In genomic region chr17:32142857-32143524, GRCh38 we compare ENCODE assay signal across 8 cellular contexts. TPM values are rescaled to one million over a fixed set of nuclear protein-coding genes. Genes with fewer than 3 reads are reported as not detected.
DNase-seq lines count a peak whose midpoint lies in the region; ATAC-seq, FAIRE-seq and TF ChIP-seq lines count a peak whose summit lies in the region.

No MANE protein-coding gene starts in this region.

- H3K4me1 ChIP-seq in HUES64 (ENCODE audit: insufficient read depth, low read length) (peaks cover 12% of the 10 kb centered on the region), kidney (ENCODE audit: control insufficient read depth in 1 of 2, insufficient read depth in 1 of 2, low read depth in 1 of 2, low read length in 2 of 2) (peaks cover 0 to 3% of the 10 kb centered on the region in 2 donors)

- H3K9me3 ChIP-seq in HUES64 (ENCODE audit: insufficient read depth, low read depth, low read length): no peaks in the 10 kb centered on the region
- no peaks in the 10 kb centered on the region for H3K9me3 ChIP-seq in SK-N-MC (ENCODE audit: low read depth, low read length)
- no peaks in the 10 kb centered on the region for H3K9me3 ChIP-seq in kidney (ENCODE audit: control insufficient read depth in 1 of 2, low read length in 2 of 2)

- peak overlapping the region; percentile 67 for H3K9ac ChIP-seq in HUES64 (ENCODE audit: low read depth, low read length)
- peak overlapping the region; percentile 92 for H3K9ac ChIP-seq in SK-N-MC (ENCODE audit: insufficient read length)
- peak overlapping the region; percentile 80 to 92 for H3K9ac ChIP-seq in kidney (ENCODE audit: low read length in 2 of 2)

- DNase-seq in GM03348 (ENCODE audit: low spot score) (peak; percentile 71), SK-N-MC (ENCODE audit: low read depth, low spot score) (no peak), kidney (peak; percentile 74), hippocampal formation (lab: John Stamatoyannopoulos, UW) (no peak)
- DNase-seq in central memory CD8-positive, alpha-beta T cell (ENCODE audit: low spot score in 2 of 2): no peak
- DNase-seq in stimulated activated CD4-positive, alpha-beta T cell treated with anti-CD3 and anti-CD28 coated beads, Interleukin-15, amount 100 ng/mL, for 24 hours: peak; percentile 47

- H3K36me3 Mint-ChIP-seq in central memory CD8-positive, alpha-beta T cell (ENCODE audit: insufficient read depth): peaks cover 11% of the 10 kb centered on the region

- H3K27me3 Mint-ChIP-seq in central memory CD8-positive, alpha-beta T cell: no peaks in the 10 kb centered on the region

- peaks cover 27% of the 10 kb centered on the region for H3K4me1 Mint-ChIP-seq in central memory CD8-positive, alpha-beta T cell

- FAIRE-seq in kidney (lab: Jason Lieb, UNC): no peak

- H3K27ac Mint-ChIP-seq in central memory CD8-positive, alpha-beta T cell (ENCODE audit: low read depth): peak overlapping the region; percentile 96

- no peak for TF ChIP-seq CTCF in kidney (IDR thresholded peaks at IDR 0.05; ENCODE audit: borderline replicate concordance, extremely low read depth, insufficient read depth)

- WGBS in HUES64: 5% methylated on average over 21 of the region's 23 CpGs

- H3K4me3 ChIP-seq in HUES64 (ENCODE audit: low read length): peak overlapping the region; percentile 88
- H3K4me3 ChIP-seq in SK-N-MC: peak overlapping the region; percentile 99
- peak overlapping the region; percentile 93 to 95 for H3K4me3 ChIP-seq in kidney (ENCODE audit: low read length in 2 of 2)

- peak overlapping the region; percentile 100 for H3K4me3 Mint-ChIP-seq in central memory CD8-positive, alpha-beta T cell

- H3K9me3 Mint-ChIP-seq in central memory CD8-positive, alpha-beta T cell: no peaks in the 10 kb centered on the region

- H3K27me3 ChIP-seq in HUES64 (ENCODE audit: insufficient read depth, low read length): no peaks in the 10 kb centered on the region

- H3K36me3 ChIP-seq in HUES64 (ENCODE audit: insufficient read depth, low read length) (no peaks in the 10 kb centered on the region), SK-N-MC (ENCODE audit: insufficient read depth, low read length) (no peaks in the 10 kb centered on the region; the same call in 1 of the 2 replicates), kidney (ENCODE audit: control insufficient read depth in 1 of 2, insufficient read depth in 2 of 2, low read length in 2 of 2) (no peaks in the 10 kb centered on the region)

- H3K27ac ChIP-seq in HUES64 (ENCODE audit: low read depth, low read length) (peak overlapping the region; percentile 71; the same call in 1 of the 2 replicates), SK-N-MC (peak overlapping the region; percentile 50; the same call in 1 of the 2 replicates), kidney (ENCODE audit: low read depth in 2 of 2, low read length in 2 of 2) (peak overlapping the region; percentile 84 to 88)

- ATAC-seq in central memory CD8-positive, alpha-beta T cell (replicated peaks; ENCODE audit: extremely low read depth, poor library complexity, severe bottlenecking): no peak
- ATAC-seq in HG02571 (IDR thresholded peaks at IDR 0.05; ENCODE audit: unreplicated experiment): no peak

- intact Hi-C loops in kidney (cut with DNase I): no loop called here

RNA-seq across cellular contexts. Expression of gene RHOT1, which starts 0.7 kb away (rescaled TPM):
- polyA plus RNA-seq in HUES64 (2013, experiment 1 of 2): 26.1 TPM
- polyA plus RNA-seq in HUES64 (2013, experiment 2 of 2): 27.4 TPM
- total RNA-seq in kidney: 25.6 TPM
- 30.4 TPM for polyA plus RNA-seq in kidney (ENCODE audit: insufficient read depth, low read depth, low replicate concordance)

Comparison
In these comparisons a context has a peak if more than half of its experiments do, and no peak if none do; other contexts are left out.
1. DNase-seq: peak in GM03348 (single experiment), kidney (single experiment) and stimulated activated CD4-positive, alpha-beta T cell treated with anti-CD3 and anti-CD28 coated beads, Interleukin-15, amount 100 ng/mL, for 24 hours (single experiment); none in SK-N-MC (single experiment), central memory CD8-positive, alpha-beta T cell (0 of 2) and hippocampal formation (0 of 2).
2. Peak in every context shown above with its lines, with median percentiles within 50 percentile points of each other: H3K27ac ChIP-seq, H3K4me3 ChIP-seq and H3K9ac ChIP-seq.